In the genomic region with DNA sequence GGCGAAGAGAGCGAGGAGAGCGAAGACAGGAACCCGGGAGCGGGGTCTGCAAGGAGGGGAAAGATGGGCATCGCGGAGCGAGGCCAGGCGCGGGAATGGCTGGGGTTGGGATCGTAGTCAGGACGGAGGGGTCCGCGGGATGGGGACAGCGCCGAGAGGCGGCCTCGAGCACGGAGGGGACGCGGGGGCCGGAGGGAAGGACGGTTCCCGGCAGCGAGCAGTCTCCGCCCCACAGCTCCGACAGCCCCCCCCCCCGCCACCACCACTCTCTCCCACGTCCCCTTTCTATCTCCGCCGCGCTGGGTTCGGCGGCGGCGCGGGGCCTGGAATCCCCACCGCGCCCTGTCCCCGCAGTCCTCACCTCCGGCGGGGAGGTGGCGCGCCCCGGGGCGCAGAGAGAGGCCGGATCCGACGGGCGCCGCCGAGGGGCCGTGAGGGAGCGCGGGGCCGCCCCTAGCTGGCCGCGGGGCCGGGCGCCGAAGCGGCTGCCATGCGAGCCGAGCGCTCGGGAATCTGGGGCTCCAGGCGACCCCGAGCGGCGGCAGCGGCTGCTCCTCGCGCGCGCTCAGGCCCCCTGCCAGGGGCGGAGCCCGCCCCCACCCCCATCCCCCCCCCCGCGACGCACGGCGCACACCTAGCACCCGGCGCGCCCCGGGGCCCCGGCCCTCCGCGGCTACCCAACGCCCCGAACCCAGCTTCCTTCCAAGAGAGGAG, we compare ENCODE assay signal across 8 cellular contexts. TPM values are rescaled to one million over a fixed set of nuclear protein-coding genes. Genes with fewer than 3 reads are reported as not detected.
DNase-seq lines count a peak whose midpoint lies in the region; FAIRE-seq and TF ChIP-seq lines count a peak whose summit lies in the region.

A gene with protein sequence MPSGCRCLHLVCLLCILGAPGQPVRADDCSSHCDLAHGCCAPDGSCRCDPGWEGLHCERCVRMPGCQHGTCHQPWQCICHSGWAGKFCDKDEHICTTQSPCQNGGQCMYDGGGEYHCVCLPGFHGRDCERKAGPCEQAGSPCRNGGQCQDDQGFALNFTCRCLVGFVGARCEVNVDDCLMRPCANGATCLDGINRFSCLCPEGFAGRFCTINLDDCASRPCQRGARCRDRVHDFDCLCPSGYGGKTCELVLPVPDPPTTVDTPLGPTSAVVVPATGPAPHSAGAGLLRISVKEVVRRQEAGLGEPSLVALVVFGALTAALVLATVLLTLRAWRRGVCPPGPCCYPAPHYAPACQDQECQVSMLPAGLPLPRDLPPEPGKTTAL (minus strand): TSS at position 515 of the 714 bp plus-strand sequence. CDS start 723 bp downstream, outside the sequence.

- peak within 1 kb of the TSS; percentile 87 for H3K4me2 ChIP-seq in astrocyte (ENCODE audit: low read length)
- peak within 1 kb of the TSS; percentile 96 for H3K4me2 ChIP-seq in smooth muscle cell

- H3K27me3 ChIP-seq in astrocyte (ENCODE audit: insufficient read depth, low read length) (peaks cover 14% of the 10 kb centered on the region), smooth muscle cell (ENCODE audit: low read depth) (peaks cover 4% of the 10 kb centered on the region)

- H3K4me1 Mint-ChIP-seq in astrocyte (ENCODE audit: low read depth, unreplicated experiment), result no peaks in the 10 kb centered on the region

- peaks cover 5% of the 10 kb centered on the region for H3K36me3 Mint-ChIP-seq in astrocyte (ENCODE audit: low read depth, unreplicated experiment)

- H3K4me1 ChIP-seq in astrocyte (ENCODE audit: insufficient read depth, low read length) (no peaks in the 10 kb centered on the region), smooth muscle cell (ENCODE audit: low read depth) (peaks cover 4% of the 10 kb centered on the region)

- no peak for TF ChIP-seq CTCF in astrocyte (IDR thresholded peaks at IDR 0.05; ENCODE audit: insufficient read depth, low read depth, low read length)
- TF ChIP-seq CTCF in smooth muscle cell (IDR thresholded peaks at IDR 0.05; ENCODE audit: borderline replicate concordance, insufficient read depth, poor library complexity, severe bottlenecking), result no peak

- peaks cover 3% of the 10 kb centered on the region for H3F3A ChIP-seq in smooth muscle cell (ENCODE audit: low read depth)

- peak within 1 kb of the TSS; percentile 75 for H3K4me3 Mint-ChIP-seq in astrocyte (ENCODE audit: unreplicated experiment)

- H3K36me3 ChIP-seq in astrocyte (ENCODE audit: insufficient read depth, low read length) (peaks cover 2% of the 10 kb centered on the region), smooth muscle cell (ENCODE audit: low read depth) (no peaks in the 10 kb centered on the region)

- WGBS in smooth muscle cell (ENCODE audit: low lambda C conversion rate), result 1% methylated on average over 19 of the region's 91 CpGs

- H3K9me3 ChIP-seq in astrocyte (ENCODE audit: insufficient read depth, low read depth, low read length), result peaks cover 2% of the 10 kb centered on the region
- H3K9me3 ChIP-seq in smooth muscle cell (replicated peaks; ENCODE audit: low read depth), result no peaks in the 10 kb centered on the region

- H3K9ac ChIP-seq in astrocyte (ENCODE audit: low read length), result peak within 1 kb of the TSS; percentile 42
- no peak within 1 kb of the TSS for H3K9ac ChIP-seq in smooth muscle cell (ENCODE audit: low read depth)

- H3K27me3 Mint-ChIP-seq in astrocyte (ENCODE audit: low read depth, unreplicated experiment), result peaks cover 30% of the 10 kb centered on the region

- H2AFZ ChIP-seq in astrocyte (ENCODE audit: low read depth, low read length), result peak within 1 kb of the TSS; percentile 46
- peak within 1 kb of the TSS; percentile 74 for H2AFZ ChIP-seq in smooth muscle cell (ENCODE audit: low read depth)

- H4K20me1 ChIP-seq in astrocyte (ENCODE audit: insufficient read depth, low read length) (peaks cover 12% of the 10 kb centered on the region), smooth muscle cell (ENCODE audit: low read depth) (no peaks in the 10 kb centered on the region)

- no peak within 1 kb of the TSS for H3K27ac ChIP-seq in astrocyte (ENCODE audit: low read depth, low read length)
- no peak within 1 kb of the TSS for H3K27ac ChIP-seq in smooth muscle cell (ENCODE audit: low read depth)

- FAIRE-seq in astrocyte (lab: Jason Lieb, UNC), result no peak

- no peaks in the 10 kb centered on the region for H3K9me3 Mint-ChIP-seq in astrocyte (ENCODE audit: unreplicated experiment)

- H3K27ac Mint-ChIP-seq in astrocyte (ENCODE audit: unreplicated experiment), result no peak within 1 kb of the TSS

- H3K4me3 ChIP-seq in astrocyte (ENCODE audit: insufficient read depth, low read depth, low read length), result peak within 1 kb of the TSS; percentile 49
- H3K4me3 ChIP-seq in smooth muscle cell, result peak within 1 kb of the TSS; percentile 69

- peak; percentile 62 for DNase-seq in NCI-H82 (lab: John Stamatoyannopoulos, UW)
- DNase-seq in NCI-H82 treated with DMSO at 0.1 percent for 48 hours (lab: John Stamatoyannopoulos, UW; ENCODE audit: unreplicated experiment), result no peak
- DNase-seq in astrocyte (ENCODE audit: low read depth), result no peak
- DNase-seq in hippocampal formation (lab: John Stamatoyannopoulos, UW), result peak; percentile 7 to 15
- no peak for DNase-seq in smooth muscle cell (lab: John Stamatoyannopoulos, UW; ENCODE audit: unreplicated experiment)
- DNase-seq in NCI-H2107 (lab: John Stamatoyannopoulos, UW), result no peak
- DNase-seq in SIG-M5 treated with dmso at 0.1 percent for 504 hours (lab: John Stamatoyannopoulos, UW; ENCODE audit: unreplicated experiment), result no peak

- no peaks in the 10 kb centered on the region for H3K79me2 ChIP-seq in astrocyte (ENCODE audit: insufficient read depth, low read length)
- no peaks in the 10 kb centered on the region for H3K79me2 ChIP-seq in smooth muscle cell (ENCODE audit: low read depth)

TF ChIP-seq in PFSK-1, 5 proteins besides CTCF, POLR2A, EP300 and RAD21:
- TF ChIP-seq, protein P1, sequence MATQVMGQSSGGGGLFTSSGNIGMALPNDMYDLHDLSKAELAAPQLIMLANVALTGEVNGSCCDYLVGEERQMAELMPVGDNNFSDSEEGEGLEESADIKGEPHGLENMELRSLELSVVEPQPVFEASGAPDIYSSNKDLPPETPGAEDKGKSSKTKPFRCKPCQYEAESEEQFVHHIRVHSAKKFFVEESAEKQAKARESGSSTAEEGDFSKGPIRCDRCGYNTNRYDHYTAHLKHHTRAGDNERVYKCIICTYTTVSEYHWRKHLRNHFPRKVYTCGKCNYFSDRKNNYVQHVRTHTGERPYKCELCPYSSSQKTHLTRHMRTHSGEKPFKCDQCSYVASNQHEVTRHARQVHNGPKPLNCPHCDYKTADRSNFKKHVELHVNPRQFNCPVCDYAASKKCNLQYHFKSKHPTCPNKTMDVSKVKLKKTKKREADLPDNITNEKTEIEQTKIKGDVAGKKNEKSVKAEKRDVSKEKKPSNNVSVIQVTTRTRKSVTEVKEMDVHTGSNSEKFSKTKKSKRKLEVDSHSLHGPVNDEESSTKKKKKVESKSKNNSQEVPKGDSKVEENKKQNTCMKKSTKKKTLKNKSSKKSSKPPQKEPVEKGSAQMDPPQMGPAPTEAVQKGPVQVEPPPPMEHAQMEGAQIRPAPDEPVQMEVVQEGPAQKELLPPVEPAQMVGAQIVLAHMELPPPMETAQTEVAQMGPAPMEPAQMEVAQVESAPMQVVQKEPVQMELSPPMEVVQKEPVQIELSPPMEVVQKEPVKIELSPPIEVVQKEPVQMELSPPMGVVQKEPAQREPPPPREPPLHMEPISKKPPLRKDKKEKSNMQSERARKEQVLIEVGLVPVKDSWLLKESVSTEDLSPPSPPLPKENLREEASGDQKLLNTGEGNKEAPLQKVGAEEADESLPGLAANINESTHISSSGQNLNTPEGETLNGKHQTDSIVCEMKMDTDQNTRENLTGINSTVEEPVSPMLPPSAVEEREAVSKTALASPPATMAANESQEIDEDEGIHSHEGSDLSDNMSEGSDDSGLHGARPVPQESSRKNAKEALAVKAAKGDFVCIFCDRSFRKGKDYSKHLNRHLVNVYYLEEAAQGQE (IDR thresholded peaks at IDR 0.05; ENCODE audit: insufficient read depth in 1 of 2, low read depth in 2 of 2, low read length in 2 of 2), result no peak
- TF ChIP-seq SIN3A (IDR thresholded peaks at IDR 0.05; ENCODE audit: borderline replicate concordance, insufficient read depth, low read length) (no peak), FOXP2 (optimal IDR thresholded peaks at IDR 0.05; ENCODE audit: borderline replicate concordance, extremely low read depth, extremely low read length, insufficient read depth) (no peak), POLR2AphosphoS5 (IDR thresholded peaks at IDR 0.05; ENCODE audit: low read depth, low read length) (0 out of 2 replicates have a peak, but pooled peaks have one; percentile 22), TAF1 (IDR thresholded peaks at IDR 0.05; ENCODE audit: borderline replicate concordance, insufficient read depth, low read length) (no peak)

RNA-seq across cellular contexts. Expression of the gene that starts here (rescaled TPM):
- polyA plus RNA-seq in PFSK-1 (2012; ENCODE audit: insufficient read length, low read depth), result 3.2 TPM
- total RNA-seq in astrocyte, result 0.41 and 0.68 TPM in 2 replicates
- 0.27 and 2.0 TPM in 2 replicates for total RNA-seq in smooth muscle cell
- polyA plus RNA-seq in smooth muscle cell, result 3.7 and 3.8 TPM in 2 replicates

Comparison
In these comparisons a context has a peak if more than half of its experiments do, and no peak if none do; other contexts are left out.
1. DNase-seq: peak in NCI-H82 (single experiment) and hippocampal formation (2 of 2); none in NCI-H82 treated with DMSO at 0.1 percent for 48 hours (single experiment), astrocyte (single experiment), smooth muscle cell (single experiment), NCI-H2107 (single experiment) and SIG-M5 treated with dmso at 0.1 percent for 504 hours (single experiment).